In the genomic region with DNA sequence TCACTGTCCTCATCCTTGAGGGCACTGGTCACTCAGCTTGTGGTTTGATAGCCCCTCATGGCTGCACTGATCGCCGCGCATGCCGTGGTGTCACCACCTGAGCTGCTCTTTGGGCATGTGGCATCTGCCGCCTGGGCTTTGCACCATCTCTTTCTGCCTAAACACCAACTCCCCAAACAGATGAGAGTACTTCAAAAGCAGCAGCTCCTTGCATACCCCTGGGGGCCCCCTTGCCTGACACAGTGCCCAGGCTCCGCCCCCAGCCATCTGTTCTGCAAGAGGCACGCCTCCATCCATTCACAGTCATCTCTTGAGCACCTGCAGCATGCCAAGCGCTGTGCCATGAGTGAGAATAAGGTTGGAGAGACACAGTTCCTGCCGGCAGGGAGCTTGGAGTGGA, we compare ENCODE assay signal across 13 cellular contexts.
DNase-seq lines count a peak whose midpoint lies in the region; ATAC-seq and TF ChIP-seq lines count a peak whose summit lies in the region.
"Had no signal": no experiment of that assay in that cellular context is flagged by ENCODE, and none has a peak within 500 bp of the region (broad histone marks: within the 10 kb centered on the region; RNA-seq: fewer than 3 reads in every experiment).

No MANE protein-coding gene starts in this region.

- H4K20me1 ChIP-seq in mammary epithelial cell (ENCODE audit: insufficient read depth, low read length): no peaks in the 10 kb centered on the region

- no peak overlapping the region for H3K9ac ChIP-seq in mammary epithelial cell (ENCODE audit: insufficient read depth, low read length)

- no peaks in the 10 kb centered on the region for H3K4me1 ChIP-seq in mammary epithelial cell (ENCODE audit: insufficient read depth, low read length)
- H3K4me1 ChIP-seq: vagina had no signal

- in situ Hi-C loops in mammary epithelial cell (cut with MboI; ENCODE audit: low sequenced_read_pairs in 2 of 2): no loop called here

- H3K4me3 ChIP-seq in mammary epithelial cell (replicated peaks in 1 of 3; ENCODE audit: insufficient read depth in 1 of 3, low read depth in 2 of 3, low read length in 3 of 3): no peak overlapping the region
- H3K4me3 ChIP-seq: vagina had no signal

- peak; percentile 78 for DNase-seq in D341Med (ENCODE audit: low spot score)
- DNase-seq in DMS53 treated with DMSO at 0.1 percent for 48 hours (lab: John Stamatoyannopoulos, UW; ENCODE audit: unreplicated experiment): peak; percentile 5
- peak; percentile 86 for DNase-seq in NCI-H524 treated with DMSO at 0.1 percent for 48 hours (lab: John Stamatoyannopoulos, UW)
- DNase-seq in mesenteric fat pad (ENCODE audit: low spot score): peak; percentile 88
- DNase-seq in HK-2 (ENCODE audit: unreplicated experiment): no peak
- DNase-seq in mammary epithelial cell: no peak
- DNase-seq: activated B cell treated with CpG ODN at 0.5 μM for 24 hours; activated naive CD8-positive, alpha-beta T cell treated with anti-CD3 and anti-CD28 coated beads, Interleukin-2, amount 50 U/mL, for 24 hours; stimulated activated naive CD4-positive, alpha-beta T cell had no signal

- TF ChIP-seq CTCF in mammary epithelial cell (conservative IDR thresholded peaks at IDR 0.05 in 1 of 2, IDR thresholded peaks at IDR 0.05 in 1 of 2; ENCODE audit: extremely low read depth in 1 of 2, insufficient read depth in 1 of 2, low read depth in 1 of 2, low read length in 2 of 2): no peak

- WGBS in mammary epithelial cell (ENCODE audit: low coverage, missing lambda C conversion rate): 47% methylated on average over 9 of the region's 9 CpGs

- dilution Hi-C loops in mammary epithelial cell (cut with HindIII; ENCODE audit: low sequenced_read_pairs): no loop called here

- intact Hi-C loops in mammary epithelial cell (cut with micrococcal nuclease): no loop called here

- no TSS peak for BruUV-seq in mammary epithelial cell (replicated peaks; lab: Mats Ljungman, UMichigan)

- CTCF ChIA-PET in mammary epithelial cell (lab: Charles Lee; ENCODE audit: low non-redundant PET): no interaction called here

- no peaks in the 10 kb centered on the region for H3K27me3 ChIP-seq in mammary epithelial cell (ENCODE audit: insufficient read depth, low read length)
- H3K27me3 ChIP-seq: neutrophil, vagina had no signal

- no peak overlapping the region for H2AFZ ChIP-seq in mammary epithelial cell (ENCODE audit: low read depth, low read length)

- no peak overlapping the region for H3K27ac ChIP-seq in mammary epithelial cell (ENCODE audit: insufficient read depth, low read depth, low read length)
- H3K27ac ChIP-seq: neutrophil, vagina had no signal

- H3K79me2 ChIP-seq in mammary epithelial cell (ENCODE audit: insufficient read depth, low read length): no peaks in the 10 kb centered on the region

- peaks cover 37% of the 10 kb centered on the region for H3K9me3 ChIP-seq in mammary epithelial cell (replicated peaks; ENCODE audit: insufficient read depth, low read length)
- H3K9me3 ChIP-seq: neutrophil, vagina had no signal

- ATAC-seq in GM18519 (IDR thresholded peaks at IDR 0.05; ENCODE audit: low FRiP score, unreplicated experiment): no peak
- ATAC-seq: activated naive CD8-positive, alpha-beta T cell treated with anti-CD3 and anti-CD28 coated beads, Interleukin-2, amount 50 U/mL, for 24 hours; HCT116 had no signal

- no peak overlapping the region for H3K4me2 ChIP-seq in mammary epithelial cell (ENCODE audit: insufficient read depth, low read depth, low read length)

- H3K36me3 ChIP-seq in mammary epithelial cell (ENCODE audit: insufficient read depth, low read length): no peaks in the 10 kb centered on the region
- H3K36me3 ChIP-seq: neutrophil, vagina had no signal

Comparison
In these comparisons a context has a peak if more than half of its experiments do, and no peak if none do; other contexts are left out.
1. DNase-seq: peak in D341Med (single experiment), DMS53 treated with DMSO at 0.1 percent for 48 hours (single experiment), NCI-H524 treated with DMSO at 0.1 percent for 48 hours (single experiment) and mesenteric fat pad (single experiment); none in HK-2 (single experiment) and mammary epithelial cell (single experiment).